In genomic region chr19:5837768-5838364, GRCh38 we compare ENCODE assay signal across 25 cellular contexts. TPM values are rescaled to one million over a fixed set of nuclear protein-coding genes. Genes with fewer than 3 reads are reported as not detected.
A peak's percentile ranks its signal among the peaks of the same experiment; 100 is the strongest.
DNase-seq lines count a peak whose midpoint lies in the region; ATAC-seq and TF ChIP-seq lines count a peak whose summit lies in the region.
"Had no signal": no experiment of that assay in that cellular context is flagged by ENCODE, and none has a peak within 500 bp of the region (broad histone marks: within the 10 kb centered on the region; RNA-seq: fewer than 3 reads in every experiment).

No MANE protein-coding gene starts in this region.

- no peaks in the 10 kb centered on the region for H3K4me1 Mint-ChIP-seq in HFFc6 (ENCODE audit: low read depth)
- H3K4me1 Mint-ChIP-seq: activated T-helper 17 cell treated with anti-CD3 and anti-CD28 coated beads, Interleukin-2, amount 50 U/mL, for 72 hours had no signal

- ATAC-seq in mucosa of descending colon (peak; percentile 4), GM21360 (IDR thresholded peaks at IDR 0.05; ENCODE audit: unreplicated experiment) (no peak)
- ATAC-seq: activated T-helper 17 cell treated with anti-CD3 and anti-CD28 coated beads, Interleukin-2, amount 50 U/mL, for 72 hours; HCT116; sciatic nerve had no signal

- peak overlapping the region; percentile 82 to 83 for H3K9ac ChIP-seq in colonic mucosa (ENCODE audit: low read depth in 2 of 2, low read length in 2 of 2)

- H3K36me3 ChIP-seq in colonic mucosa (no peaks in the 10 kb centered on the region), mucosa of descending colon (ENCODE audit: low read depth) (no peaks in the 10 kb centered on the region)
- H3K36me3 ChIP-seq: ovary, SJCRH30, vagina had no signal

- DNase-seq in 8988T (peak; percentile 6), colonic mucosa (no peak), mucosa of descending colon (peak in 1 of 3 donors; percentile 39), HFFc6 (no peak), NCI-H69 (lab: John Stamatoyannopoulos, UW) (no peak)
- DNase-seq: activated CD4-positive, alpha-beta T cell treated with anti-CD3 and anti-CD28 coated beads, Interleukin-2, amount 10 ng/mL, durations not matched to agents 24 days and 14 days; head of caudate nucleus; NCI-H1048; NCI-H1930; NCI-H226; ovary; PC-9; SJCRH30; substantia nigra had no signal

- no peaks in the 10 kb centered on the region for H3K9me3 Mint-ChIP-seq in HFFc6
- H3K9me3 Mint-ChIP-seq: activated CD4-positive, alpha-beta T cell treated with anti-CD3 and anti-CD28 coated beads, Interleukin-2, amount 10 ng/mL, durations not matched to agents 24 days and 14 days; activated T-helper 17 cell treated with anti-CD3 and anti-CD28 coated beads, Interleukin-2, amount 50 U/mL, for 72 hours; CD14-positive monocyte had no signal

- no peak overlapping the region for H3K27ac Mint-ChIP-seq in HFFc6
- H3K27ac Mint-ChIP-seq: activated CD4-positive, alpha-beta T cell treated with anti-CD3 and anti-CD28 coated beads, Interleukin-2, amount 10 ng/mL, durations not matched to agents 24 days and 14 days; activated T-helper 17 cell treated with anti-CD3 and anti-CD28 coated beads, Interleukin-2, amount 50 U/mL, for 72 hours had no signal

- TF ChIP-seq CTCF in colonic mucosa (IDR thresholded peaks at IDR 0.05) (no peak), mucosa of descending colon (IDR thresholded peaks at IDR 0.05) (no peak), HFFc6 (IDR thresholded peaks at IDR 0.05) (no peak)

- H3K4me1 ChIP-seq in colonic mucosa = no peaks in the 10 kb centered on the region
- peaks cover 19% of the 10 kb centered on the region for H3K4me1 ChIP-seq in mucosa of descending colon (ENCODE audit: low read depth)
- H3K4me1 ChIP-seq: vagina had no signal

- intact Hi-C loops in colonic mucosa (cut with DNase I) = no loop called here
- intact Hi-C loops in mucosa of descending colon (cut with DNase I, micrococcal nuclease) = no loop called here

- H3K4me3 ChIP-seq in colonic mucosa = peak overlapping the region; percentile 46
- H3K4me3 ChIP-seq in mucosa of descending colon = peak overlapping the region; percentile 42
- H3K4me3 ChIP-seq: ovary, PC-9, SJCRH30 had no signal

- H3K27me3 Mint-ChIP-seq in HFFc6 (ENCODE audit: insufficient read depth) = peaks cover 37% of the 10 kb centered on the region

- H3K4me3 Mint-ChIP-seq in HFFc6 = no peak overlapping the region
- H3K4me3 Mint-ChIP-seq: activated CD4-positive, alpha-beta T cell treated with anti-CD3 and anti-CD28 coated beads, Interleukin-2, amount 10 ng/mL, durations not matched to agents 24 days and 14 days; activated T-helper 17 cell treated with anti-CD3 and anti-CD28 coated beads, Interleukin-2, amount 50 U/mL, for 72 hours; brain had no signal

- H3K36me3 Mint-ChIP-seq in HFFc6 (ENCODE audit: low read depth) = no peaks in the 10 kb centered on the region
- H3K36me3 Mint-ChIP-seq: brain, CD14-positive monocyte had no signal

- H3K27ac ChIP-seq in colonic mucosa = peak overlapping the region; percentile 83
- H3K27ac ChIP-seq: ovary, PC-9, SJCRH30, vagina had no signal

- no peaks in the 10 kb centered on the region for H3K9me3 ChIP-seq in colonic mucosa
- no peaks in the 10 kb centered on the region for H3K9me3 ChIP-seq in mucosa of descending colon
- H3K9me3 ChIP-seq: ovary, SJCRH30, vagina had no signal

- no peaks in the 10 kb centered on the region for H3K27me3 ChIP-seq in colonic mucosa
- H3K27me3 ChIP-seq: ovary, SJCRH30, vagina had no signal

RNA-seq across cellular contexts. Expression of gene FUT6, which starts 1.6 kb away (rescaled TPM):
- total RNA-seq in colonic mucosa (10 to 100 TPM; 48.9 to 89.4 TPM), mucosa of descending colon (10 to 100 TPM; 44.4 to 93.6 (median 82.3) TPM)
- not detected for total RNA-seq in HFFc6 (2021; fragmentation: NEBNext Ultra II Directional; extraction: Animal tissue kit (Norgen Biotek cat#: 25700))
- total RNA-seq: activated CD4-positive, alpha-beta T cell treated with anti-CD3 and anti-CD28 coated beads, Interleukin-2, amount 10 ng/mL, durations not matched to agents 24 days and 14 days; activated T-helper 17 cell treated with anti-CD3 and anti-CD28 coated beads, Interleukin-2, amount 50 U/mL, for 72 hours; LHCN-M2; myocyte; sciatic nerve; T-helper 1 cell treated with Interleukin-12 subunit alpha and Interleukin-12 subunit beta and Interleukin-4 antibody, amounts not matched to agents 30 ng/mL and 1 ng/mL, for 36 hours had no signal

RNA-seq across cellular contexts. Expression of gene FUT3, which starts 13.4 kb away (rescaled TPM):
- total RNA-seq in colonic mucosa = 100 to 1,000 TPM; 260 to 272 TPM
- total RNA-seq in mucosa of descending colon = 100 to 1,000 TPM; 128 to 276 (median 215) TPM
- total RNA-seq in HFFc6 (2021; fragmentation: NEBNext Ultra II Directional; extraction: Animal tissue kit (Norgen Biotek cat#: 25700)) = not detected
- total RNA-seq: activated CD4-positive, alpha-beta T cell treated with anti-CD3 and anti-CD28 coated beads, Interleukin-2, amount 10 ng/mL, durations not matched to agents 24 days and 14 days; LHCN-M2; myocyte; sciatic nerve; T-helper 1 cell treated with Interleukin-12 subunit alpha and Interleukin-12 subunit beta and Interleukin-4 antibody, amounts not matched to agents 30 ng/mL and 1 ng/mL, for 36 hours had no signal

RNA-seq across cellular contexts. Expression of gene FUT5, which starts 32.5 kb away (rescaled TPM):
- total RNA-seq in colonic mucosa (under 1 TPM in 1 of 2 donors, not detected in 1; 0.24 TPM), mucosa of descending colon (not detected)
- not detected for total RNA-seq in HFFc6 (2021; fragmentation: NEBNext Ultra II Directional; extraction: Animal tissue kit (Norgen Biotek cat#: 25700))
- total RNA-seq: activated CD4-positive, alpha-beta T cell treated with anti-CD3 and anti-CD28 coated beads, Interleukin-2, amount 10 ng/mL, durations not matched to agents 24 days and 14 days; LHCN-M2; lower leg skin; myocyte; PC-9; T-helper 1 cell treated with Interleukin-12 subunit alpha and Interleukin-12 subunit beta and Interleukin-4 antibody, amounts not matched to agents 30 ng/mL and 1 ng/mL, for 36 hours; vagina had no signal

RNA-seq across cellular contexts. Expression of gene NRTN, which starts 33.0 kb away (rescaled TPM):
- total RNA-seq in colonic mucosa = 1 to 10 TPM; 1.8 to 2.9 TPM
- 10 to 100 TPM in 1 of 3 donors, 1 to 10 TPM in 1, under 1 TPM in 1; 0.64 to 11.3 (median 1.4) TPM for total RNA-seq in mucosa of descending colon
- not detected for total RNA-seq in HFFc6 (2021; fragmentation: NEBNext Ultra II Directional; extraction: Animal tissue kit (Norgen Biotek cat#: 25700))
- total RNA-seq: LHCN-M2, myocyte, sciatic nerve had no signal

RNA-seq across cellular contexts. Expression of gene DUS3L, which starts 46.9 kb away (rescaled TPM):
- total RNA-seq in colonic mucosa = 10 to 100 TPM; 20.8 to 47.6 TPM
- total RNA-seq in mucosa of descending colon = 10 to 100 TPM; 33.3 to 36.9 (median 35.6) TPM
- 10 to 100 TPM; 15.6 to 20.5 (median 18.3) TPM for total RNA-seq in HFFc6 (2021; fragmentation: NEBNext Ultra II Directional; extraction: Animal tissue kit (Norgen Biotek cat#: 25700))

Comparison
In these comparisons a context has a peak if more than half of its experiments do, and no peak if none do; other contexts are left out.
1. RNA of gene FUT6, which starts 1.6 kb away (total RNA-seq): 48.9 to 89.4 TPM in colonic mucosa and 44.4 to 93.6 TPM in mucosa of descending colon; not detected in HFFc6; every median in the first group is over 10 times any median in the second.
2. RNA of gene FUT3, which starts 13.4 kb away (total RNA-seq): 260 to 272 TPM in colonic mucosa and 128 to 276 TPM in mucosa of descending colon; not detected in HFFc6; every median in the first group is over 100 times any median in the second.